Comparison of ENCODE assay signal across 8 cellular contexts in the genomic region with DNA sequence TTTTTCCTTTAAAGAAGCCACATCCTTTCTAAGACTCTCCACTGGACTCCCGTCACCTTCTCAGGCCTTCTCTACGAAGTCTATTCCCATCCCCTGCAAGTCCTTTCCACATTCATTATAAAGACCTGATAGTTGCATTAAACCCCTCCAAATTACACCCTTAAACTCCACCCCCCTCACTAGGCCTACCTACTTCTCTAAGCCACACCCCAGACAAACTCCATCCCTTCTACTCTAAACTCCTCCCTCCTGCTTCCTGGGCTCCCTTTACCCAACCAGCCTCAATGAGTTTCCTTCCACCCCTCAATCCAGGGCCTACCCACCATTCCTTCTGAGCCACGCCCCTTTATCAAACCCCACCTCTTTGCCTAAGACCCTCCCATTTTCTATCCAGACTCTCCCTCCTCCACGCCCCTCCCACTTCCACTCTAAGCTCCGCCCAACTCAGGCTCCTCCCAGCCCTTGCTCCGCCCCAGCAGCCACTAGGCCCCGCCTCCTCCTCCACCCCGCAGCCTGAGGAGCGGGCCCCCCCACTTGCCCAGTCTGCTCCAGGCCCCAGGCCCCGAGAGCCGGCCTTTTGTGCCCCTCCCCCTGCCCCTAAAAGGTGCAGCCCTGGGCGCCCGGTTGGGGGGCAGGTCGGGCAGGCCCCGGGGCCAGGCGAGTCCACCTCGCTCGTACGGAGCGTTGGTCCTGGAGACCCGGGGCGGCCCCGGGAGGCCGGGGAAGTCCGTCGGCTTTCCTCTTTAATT. TPM values are rescaled to one million over a fixed set of nuclear protein-coding genes. Genes with fewer than 3 reads are reported as not detected.
DNase-seq lines count a peak whose midpoint lies in the region; ATAC-seq and TF ChIP-seq lines count a peak whose summit lies in the region.

No MANE protein-coding gene starts in this region.

- CTCF ChIA-PET in SK-N-SH (lab: Yijun Ruan, JAX) = interaction anchor here (1.9 to 2.3 kb wide), 2 partner anchors 11 to 82 kb away, joined by 7 to 8 read pairs; no protein-coding TSS in a partner anchor

- TF ChIP-seq RAD21 in SK-N-SH (IDR thresholded peaks at IDR 0.05; ENCODE audit: low read length) = no peak

- H3K27me3 ChIP-seq in SK-N-SH (ENCODE audit: insufficient read depth) (no peaks in the 10 kb centered on the region), ovary (no peaks in the 10 kb centered on the region), thyroid gland (no peaks in the 10 kb centered on the region)

- peaks cover 1% of the 10 kb centered on the region for H3K27me3 Mint-ChIP-seq in HFFc6 (ENCODE audit: insufficient read depth)
- peaks cover 13% of the 10 kb centered on the region for H3K27me3 Mint-ChIP-seq in glutamatergic neuron (ENCODE audit: unreplicated experiment)

- peak overlapping the region; percentile 99 for H3K9ac ChIP-seq in SK-N-SH

- TF ChIP-seq EP300 in SK-N-SH (IDR thresholded peaks at IDR 0.05; ENCODE audit: borderline replicate concordance in 1 of 2, low read depth in 1 of 2, low read length in 1 of 2) (no peak), ovary (IDR thresholded peaks at IDR 0.05) (no peak)

- WGBS in SK-N-SH (ENCODE audit: low lambda C conversion rate) = 14% methylated on average over 13 of the region's 26 CpGs
- WGBS in ovary, 3 donors = 5 to 6% (median 6%) methylated on average over 25 to 26 of the region's 26 CpGs
- WGBS in thyroid gland, 2 donors = 8 to 9% methylated on average over 21 to 22 of the region's 26 CpGs

- H2AFZ ChIP-seq in SK-N-SH (ENCODE audit: low read depth) = no peak overlapping the region

- H3K9me3 ChIP-seq in SK-N-SH (no peaks in the 10 kb centered on the region), ovary (no peaks in the 10 kb centered on the region), thyroid gland (no peaks in the 10 kb centered on the region)

- H3F3A ChIP-seq in SK-N-SH (replicated peaks; ENCODE audit: insufficient read depth) = peaks cover 16% of the 10 kb centered on the region

- H3K4me1 Mint-ChIP-seq in HFFc6 (ENCODE audit: low read depth) (peaks cover 19% of the 10 kb centered on the region), glutamatergic neuron (ENCODE audit: low read depth, unreplicated experiment) (peaks cover 8% of the 10 kb centered on the region)

- H3K4me3 Mint-ChIP-seq in HFFc6 = peak overlapping the region; percentile 98
- H3K4me3 Mint-ChIP-seq in glutamatergic neuron (ENCODE audit: unreplicated experiment) = peak overlapping the region; percentile 95

- no peaks in the 10 kb centered on the region for H4K20me1 ChIP-seq in SK-N-SH (ENCODE audit: insufficient read depth)

- peaks cover 18% of the 10 kb centered on the region for H3K79me2 ChIP-seq in SK-N-SH (ENCODE audit: insufficient read depth)

- DNase-seq in GM04504 (ENCODE audit: low read depth) (peak; percentile 85), HFFc6 (peak; percentile 92), NCI-H1048 (lab: John Stamatoyannopoulos, UW) (peak; percentile 87), SK-N-SH (peak; percentile 88), glutamatergic neuron (peak; percentile 97), ovary (peak; percentile 93 to 98 (median 96)), thyroid gland (peak; percentile 83 to 84)
- DNase-seq in activated naive CD4-positive, alpha-beta T cell treated with anti-CD3 and anti-CD28 coated beads, Interleukin-2, amount 50 U/mL, for 72 hours (ENCODE audit: low spot score in 2 of 2) = peak; percentile 95 to 96

- POLR2A ChIA-PET in SK-N-SH (lab: Yijun Ruan, JAX) = interaction anchor here (0.6 to 3.3 kb wide), 9 partner anchors 12 to 1484 kb away, joined by 3 to 32 read pairs (median 5); a partner anchor contains a TSS

- no peaks in the 10 kb centered on the region for H3K9me2 ChIP-seq in SK-N-SH

- H3K27ac Mint-ChIP-seq in HFFc6 (peak overlapping the region; percentile 99), glutamatergic neuron (ENCODE audit: unreplicated experiment) (peak overlapping the region; percentile 100)
- peak overlapping the region; percentile 99 for H3K27ac Mint-ChIP-seq in activated naive CD4-positive, alpha-beta T cell treated with anti-CD3 and anti-CD28 coated beads, Interleukin-2, amount 50 U/mL, for 72 hours

- TF ChIP-seq CTCF in HFFc6 (IDR thresholded peaks at IDR 0.05) = no peak
- no peak for TF ChIP-seq CTCF in SK-N-SH (IDR thresholded peaks at IDR 0.05)
- TF ChIP-seq CTCF in glutamatergic neuron (IDR thresholded peaks at IDR 0.05; ENCODE audit: partially characterized antibody, unreplicated experiment) = no peak
- TF ChIP-seq CTCF in ovary (IDR thresholded peaks at IDR 0.05) = peak in 1 of 3 donors; percentile 7
- TF ChIP-seq CTCF in thyroid gland (IDR thresholded peaks at IDR 0.05) = peak in 1 of 6 experiments; percentile 6

- no peaks in the 10 kb centered on the region for H3K9me3 Mint-ChIP-seq in HFFc6
- peaks cover 0 to 5% of the 10 kb centered on the region in 2 donors for H3K9me3 Mint-ChIP-seq in activated naive CD4-positive, alpha-beta T cell treated with anti-CD3 and anti-CD28 coated beads, Interleukin-2, amount 50 U/mL, for 72 hours
- H3K9me3 Mint-ChIP-seq in glutamatergic neuron (ENCODE audit: unreplicated experiment) = peaks cover 22% of the 10 kb centered on the region

- H3K4me1 ChIP-seq in SK-N-SH (ENCODE audit: control insufficient read depth in 1 of 2, insufficient read depth in 2 of 2, low read depth in 1 of 2, low read length in 1 of 2) (peaks cover 6 to 13% of the 10 kb centered on the region in 2 experiments; a peak in 3 of 4 replicates), ovary (ENCODE audit: insufficient read depth) (no peaks in the 10 kb centered on the region), thyroid gland (peaks cover 6 to 8% of the 10 kb centered on the region in 2 donors)

- intact Hi-C loops in ovary (cut with DNase I) = no loop called here
- intact Hi-C loops in thyroid gland (cut with DNase I) = no loop called here

- peak overlapping the region; percentile 98 to 99 for H3K27ac ChIP-seq in SK-N-SH (ENCODE audit: low read depth in 2 of 2, low read length in 1 of 2)
- H3K27ac ChIP-seq in ovary = peak overlapping the region; percentile 90 to 99
- H3K27ac ChIP-seq in thyroid gland = peak overlapping the region; percentile 88 to 99 (median 94)

- H3K4me2 ChIP-seq in SK-N-SH = peak overlapping the region; percentile 94

- ATAC-seq in activated naive CD4-positive, alpha-beta T cell treated with anti-CD3 and anti-CD28 coated beads, Interleukin-2, amount 50 U/mL, for 72 hours = peak; percentile 67 to 78

- H3K36me3 ChIP-seq in SK-N-SH (replicated peaks in 1 of 2; ENCODE audit: control insufficient read depth in 1 of 2, insufficient read depth in 2 of 2, low read length in 1 of 2) (peaks cover 18 to 24% of the 10 kb centered on the region in 2 experiments), ovary (no peaks in the 10 kb centered on the region), thyroid gland (peaks cover 11 to 13% of the 10 kb centered on the region in 2 donors)

- H3K4me3 ChIP-seq in SK-N-SH (ENCODE audit: low read depth in 2 of 2, low read length in 1 of 2) = peak overlapping the region; percentile 67 to 91
- H3K4me3 ChIP-seq in ovary = peak overlapping the region; percentile 96
- H3K4me3 ChIP-seq in thyroid gland (replicated peaks in 1 of 3) = peak overlapping the region; percentile 56 to 75 (median 72)

- TF ChIP-seq POLR2A in ovary (IDR thresholded peaks at IDR 0.05) (peak; percentile 25), thyroid gland (IDR thresholded peaks at IDR 0.05) (peak in 1 of 2 donors; percentile 51)

- H3K36me3 Mint-ChIP-seq in HFFc6 (ENCODE audit: low read depth) (peaks cover 46% of the 10 kb centered on the region), glutamatergic neuron (ENCODE audit: unreplicated experiment) (peaks cover 27% of the 10 kb centered on the region)
- H3K36me3 Mint-ChIP-seq in activated naive CD4-positive, alpha-beta T cell treated with anti-CD3 and anti-CD28 coated beads, Interleukin-2, amount 50 U/mL, for 72 hours = peaks cover 34 to 35% of the 10 kb centered on the region in 2 donors

RNA-seq across cellular contexts. Expression of a gene that starts 0.4 kb away (rescaled TPM):
- total RNA-seq in HFFc6 (2021; fragmentation: NEBNext Ultra II Directional; extraction: Animal tissue kit (Norgen Biotek cat#: 25700)) = 10 to 100 TPM in 5 of 6 experiments, 1 to 10 TPM in 1; 9.9 to 13.1 (median 11.9) TPM
- polyA plus RNA-seq in SK-N-SH (2012; rRNA removed) = 5.2 and 5.7 TPM in 2 replicates
- polyA plus RNA-seq in SK-N-SH (2012; cell fraction: cytosol; rRNA removed) = 2.5 and 4.3 TPM in 2 replicates
- polyA plus RNA-seq in SK-N-SH (2012; cell fraction: nucleus; rRNA removed) = 20.2 and 24.9 TPM in 2 replicates
- 10 to 100 TPM; 10.2 to 12.3 TPM for total RNA-seq in activated naive CD4-positive, alpha-beta T cell treated with anti-CD3 and anti-CD28 coated beads, Interleukin-2, amount 50 U/mL, for 72 hours
- total RNA-seq in glutamatergic neuron (ENCODE audit: unreplicated experiment) = 26.0 TPM
- 10 to 100 TPM in 5 of 7 donors, 1 to 10 TPM in 2; 3.6 to 22.7 (median 16.6) TPM for total RNA-seq in ovary
- polyA plus RNA-seq in ovary = 10 to 100 TPM in 1 of 2 donors, 1 to 10 TPM in 1; 9.4 to 11.0 TPM
- 10 to 100 TPM in 3 of 4 donors, 1 to 10 TPM in 1; 9.0 to 18.5 (median 14.0) TPM for total RNA-seq in thyroid gland

RNA-seq across cellular contexts. Expression of a gene that starts 1.2 kb away (rescaled TPM):
- 10 to 100 TPM in 5 of 6 experiments, 1 to 10 TPM in 1; 9.3 to 12.0 (median 10.7) TPM for total RNA-seq in HFFc6 (2021; fragmentation: NEBNext Ultra II Directional; extraction: Animal tissue kit (Norgen Biotek cat#: 25700))
- polyA plus RNA-seq in SK-N-SH (2012; rRNA removed) = 7.2 and 7.3 TPM in 2 replicates
- 4.6 and 7.4 TPM in 2 replicates for polyA plus RNA-seq in SK-N-SH (2012; cell fraction: cytosol; rRNA removed)
- 7.4 and 10.1 TPM in 2 replicates for polyA plus RNA-seq in SK-N-SH (2012; cell fraction: nucleus; rRNA removed)
- 10 to 100 TPM; 21.4 to 29.7 TPM for total RNA-seq in activated naive CD4-positive, alpha-beta T cell treated with anti-CD3 and anti-CD28 coated beads, Interleukin-2, amount 50 U/mL, for 72 hours
- total RNA-seq in glutamatergic neuron (ENCODE audit: unreplicated experiment) = 6.7 TPM
- total RNA-seq in ovary = 10 to 100 TPM; 13.7 to 22.3 (median 17.8) TPM
- 10 to 100 TPM in 1 of 2 donors, under 1 TPM in 1; 0.15 to 28.0 TPM for polyA plus RNA-seq in ovary
- total RNA-seq in thyroid gland = 10 to 100 TPM; 13.0 to 34.2 (median 28.9) TPM

RNA-seq across cellular contexts. Expression of a gene that starts 6.6 kb away (rescaled TPM):
- total RNA-seq in HFFc6 (2021; fragmentation: NEBNext Ultra II Directional; extraction: Animal tissue kit (Norgen Biotek cat#: 25700)) = 10 to 100 TPM; 13.3 to 14.1 (median 13.8) TPM
- 3.4 and 5.0 TPM in 2 replicates for polyA plus RNA-seq in SK-N-SH (2012; rRNA removed)
- 2.7 and 5.2 TPM in 2 replicates for polyA plus RNA-seq in SK-N-SH (2012; cell fraction: cytosol; rRNA removed)
- polyA plus RNA-seq in SK-N-SH (2012; cell fraction: nucleus; rRNA removed) = 11.7 and 16.2 TPM in 2 replicates
- total RNA-seq in activated naive CD4-positive, alpha-beta T cell treated with anti-CD3 and anti-CD28 coated beads, Interleukin-2, amount 50 U/mL, for 72 hours = 10 to 100 TPM; 13.7 to 15.5 TPM
- total RNA-seq in glutamatergic neuron (ENCODE audit: unreplicated experiment) = 14.6 TPM
- total RNA-seq in ovary = 10 to 100 TPM in 5 of 7 donors, 1 to 10 TPM in 2; 4.0 to 20.9 (median 17.6) TPM
- 10 to 100 TPM in 1 of 2 donors, under 1 TPM in 1; 0.42 to 10.5 TPM for polyA plus RNA-seq in ovary
- 10 to 100 TPM in 2 of 4 donors, 1 to 10 TPM in 2; 5.5 to 12.6 (median 9.1) TPM for total RNA-seq in thyroid gland

RNA-seq across cellular contexts. Expression of a gene that starts 18.2 kb away (rescaled TPM):
- total RNA-seq in HFFc6 (2021; fragmentation: NEBNext Ultra II Directional; extraction: Animal tissue kit (Norgen Biotek cat#: 25700)) = 10 to 100 TPM; 19.0 to 24.3 (median 22.0) TPM
- polyA plus RNA-seq in SK-N-SH (2012; rRNA removed) (3.5 and 5.9 TPM in 2 replicates), ovary (10 to 100 TPM in 1 of 2 donors, 1 to 10 TPM in 1; 5.6 to 10.5 TPM)
- 3.4 and 4.9 TPM in 2 replicates for polyA plus RNA-seq in SK-N-SH (2012; cell fraction: cytosol; rRNA removed)
- polyA plus RNA-seq in SK-N-SH (2012; cell fraction: nucleus; rRNA removed) = 13.6 and 14.8 TPM in 2 replicates
- total RNA-seq in activated naive CD4-positive, alpha-beta T cell treated with anti-CD3 and anti-CD28 coated beads, Interleukin-2, amount 50 U/mL, for 72 hours = 10 to 100 TPM in 1 of 2 donors, 1 to 10 TPM in 1; 8.7 to 10.1 TPM
- total RNA-seq in glutamatergic neuron (ENCODE audit: unreplicated experiment) (48.9 TPM), ovary (10 to 100 TPM in 5 of 7 donors, 1 to 10 TPM in 2; 2.7 to 24.4 (median 16.8) TPM), thyroid gland (1 to 10 TPM; 4.0 to 7.5 (median 6.6) TPM)

RNA-seq across cellular contexts. Expression of a gene that starts 25.5 kb away (rescaled TPM):
- total RNA-seq in HFFc6 (2021; fragmentation: NEBNext Ultra II Directional; extraction: Animal tissue kit (Norgen Biotek cat#: 25700)) = 1 to 10 TPM; 4.6 to 5.3 (median 4.8) TPM
- polyA plus RNA-seq in SK-N-SH (2012; rRNA removed) (5.0 and 5.5 TPM in 2 replicates), ovary (10 to 100 TPM in 1 of 2 donors, 1 to 10 TPM in 1; 6.0 to 12.3 TPM)
- 2.4 and 3.3 TPM in 2 replicates for polyA plus RNA-seq in SK-N-SH (2012; cell fraction: cytosol; rRNA removed)
- polyA plus RNA-seq in SK-N-SH (2012; cell fraction: nucleus; rRNA removed) = 17.9 and 20.4 TPM in 2 replicates
- total RNA-seq in activated naive CD4-positive, alpha-beta T cell treated with anti-CD3 and anti-CD28 coated beads, Interleukin-2, amount 50 U/mL, for 72 hours = 1 to 10 TPM; 3.6 to 3.9 TPM
- total RNA-seq in glutamatergic neuron (ENCODE audit: unreplicated experiment) (8.4 TPM), ovary (10 to 100 TPM in 4 of 7 donors, 1 to 10 TPM in 3; 6.5 to 16.9 (median 11.7) TPM), thyroid gland (10 to 100 TPM in 1 of 4 donors, 1 to 10 TPM in 3; 5.1 to 10.0 (median 8.7) TPM)

Comparison
In these comparisons a context has a peak if more than half of its experiments do, and no peak if none do; other contexts are left out.
1. Peak in every context shown above with its lines: DNase-seq, ATAC-seq, H3K4me3 ChIP-seq and H3K27ac ChIP-seq.